ENCODE assay signal across 1 cellular context in genomic region chr2:80548469-80548868, GRCh38.
TF ChIP-seq lines count a peak whose summit lies in the region.

No MANE protein-coding gene starts in this region.

TF ChIP-seq in GM23338, 12 proteins besides CTCF, POLR2A, EP300 and RAD21 (continued from another document):
- TF ChIP-seq EZH2phosphoT487 (IDR thresholded peaks at IDR 0.05; ENCODE audit: unreplicated experiment) = no peak
- TF ChIP-seq ETS1 (IDR thresholded peaks at IDR 0.05) = no peak
- TF ChIP-seq ZNF114 (CRISPR knock-in tag; IDR thresholded peaks at IDR 0.05) = no peak
- TF ChIP-seq NANOG (IDR thresholded peaks at IDR 0.05; ENCODE audit: borderline replicate concordance) = no peak
- no peak for TF ChIP-seq ZNF331 (CRISPR knock-in tag; IDR thresholded peaks at IDR 0.05; ENCODE audit: low read depth)
